Comparison of ENCODE assay signal across 15 cellular contexts in the genomic region with DNA sequence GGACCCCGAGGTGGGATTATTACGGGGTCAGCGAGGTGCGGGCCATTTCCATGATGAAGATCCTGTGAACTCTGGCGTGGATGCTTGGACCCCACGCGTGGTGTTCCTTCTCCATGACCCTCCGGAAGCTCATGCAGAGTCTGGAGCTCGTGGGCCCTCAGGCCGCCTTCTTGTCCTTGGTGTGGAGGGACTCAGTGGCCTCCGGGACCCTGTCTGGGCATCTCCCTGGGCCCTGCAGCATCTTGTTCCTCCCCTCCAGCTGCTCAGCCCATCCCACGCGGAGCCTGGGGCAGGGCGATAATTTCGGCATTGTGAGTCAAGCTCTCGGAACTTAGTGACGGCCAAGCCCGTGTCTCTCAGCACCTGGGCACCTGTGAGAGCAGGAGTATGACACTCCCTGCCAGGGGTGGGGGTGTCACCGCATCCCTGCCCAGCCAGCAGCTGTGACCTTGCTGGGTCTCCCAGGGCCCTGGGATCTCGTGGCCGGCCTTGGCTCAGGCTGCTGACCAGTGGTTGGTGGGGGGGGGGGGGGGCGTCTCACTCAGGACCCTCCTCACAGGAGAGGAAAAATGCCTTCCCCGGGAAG. TPM values are rescaled to one million over a fixed set of nuclear protein-coding genes. Genes with fewer than 3 reads are reported as not detected.
DNase-seq lines count a peak whose midpoint lies in the region; ATAC-seq, FAIRE-seq and TF ChIP-seq lines count a peak whose summit lies in the region.
"Had no signal": no experiment of that assay in that cellular context is flagged by ENCODE, and none has a peak within 500 bp of the region (broad histone marks: within the 10 kb centered on the region; RNA-seq: fewer than 3 reads in every experiment).

No MANE protein-coding gene starts in this region.

- H3K27ac ChIP-seq in 22Rv1 (peak overlapping the region; percentile 81), H9 (ENCODE audit: insufficient read length, low read depth, low read length) (no peak overlapping the region), pancreas (peak overlapping the region; percentile 85 to 93 (median 88))
- H3K27ac ChIP-seq: epithelial cell of prostate had no signal

- no peak overlapping the region for H3T11ph ChIP-seq in H9 (ENCODE audit: low read length)

- peak; percentile 45 to 60 (median 49) for ATAC-seq in pancreas

- H2AFZ ChIP-seq in H9 (ENCODE audit: low read length): no peak overlapping the region

- H3K4ac ChIP-seq in H9 (ENCODE audit: low read depth, low read length): no peak overlapping the region

- H4K91ac ChIP-seq in H9 (ENCODE audit: insufficient read length, low read depth, low read length): no peak overlapping the region

- H2BK20ac ChIP-seq in H9 (ENCODE audit: low read depth, low read length, poor library complexity, severe bottlenecking): no peak overlapping the region

- no peaks in the 10 kb centered on the region for H3K36me3 ChIP-seq in pancreas

- H3K56ac ChIP-seq in H9 (ENCODE audit: insufficient read length, low read depth, low read length): no peak overlapping the region

- no peak overlapping the region for H3K9ac ChIP-seq in H9 (ENCODE audit: extremely low read depth, insufficient read length, low read length)

- no peak overlapping the region for H2BK120ac ChIP-seq in H9 (ENCODE audit: low read depth, low read length, poor library complexity, severe bottlenecking)

- WGBS in H9 (ENCODE audit: extremely low coverage, insufficient read length, low lambda C conversion rate): no CpG with 5 or more reads among the region's 23 CpGs
- WGBS in pancreas, 2 donors: 49 to 55% methylated on average over 20 to 23 of the region's 23 CpGs

- H3K27ac Mint-ChIP-seq in H9 (no peak overlapping the region), immature natural killer cell (peak overlapping the region in 3 of 6 donors; percentile 34 to 59 (median 49))

- no peaks in the 10 kb centered on the region for H3K79me1 ChIP-seq in H9 (ENCODE audit: insufficient read depth, low read depth, low read length, poor library complexity, severe bottlenecking)

- H3K27me3 ChIP-seq in H9 (ENCODE audit: insufficient read depth, low read length) (no peaks in the 10 kb centered on the region), pancreas (no peaks in the 10 kb centered on the region)

- no peak overlapping the region for H3K4me3 ChIP-seq in epithelial cell of esophagus (ENCODE audit: low read length)
- no peak overlapping the region for H3K4me3 ChIP-seq in pancreas
- H3K4me3 ChIP-seq in foreskin fibroblast (ENCODE audit: low read depth in 1 of 2, low read length in 2 of 2): no peak overlapping the region

- no peaks in the 10 kb centered on the region for H3K79me2 ChIP-seq in H9 (ENCODE audit: insufficient read depth, low read length)

- H3K14ac ChIP-seq in H9 (ENCODE audit: insufficient read depth, low read length): no peak overlapping the region; the same call in 1 of the 2 replicates

- H3K9me3 ChIP-seq in H9 (ENCODE audit: control insufficient read depth, low read depth, low read length) (no peaks in the 10 kb centered on the region), pancreas (no peaks in the 10 kb centered on the region)

- H2BK5ac ChIP-seq in H9 (ENCODE audit: insufficient read length, low read length): no peak overlapping the region

- no peak overlapping the region for H2BK15ac ChIP-seq in H9 (ENCODE audit: low read depth, low read length)

- peaks cover 3 to 5% of the 10 kb centered on the region in 2 experiments for H3K9me3 Mint-ChIP-seq in H9
- peaks cover 2 to 15% (median 7%) of the 10 kb centered on the region in 6 donors for H3K9me3 Mint-ChIP-seq in immature natural killer cell

- no peaks in the 10 kb centered on the region; the same call in 1 of the 2 replicates for H3K4me1 ChIP-seq in H9 (ENCODE audit: insufficient read depth, low read length)
- H3K4me1 ChIP-seq in pancreas: peaks cover 66 to 72% (median 66%) of the 10 kb centered on the region in 3 donors

- no peaks in the 10 kb centered on the region for H4K20me1 ChIP-seq in H9 (ENCODE audit: control insufficient read depth, insufficient read depth, insufficient read length)

- H3K4me2 ChIP-seq in H9 (ENCODE audit: insufficient read depth, insufficient read length, low read length): no peak overlapping the region

- no peak for FAIRE-seq in pancreas (lab: Jason Lieb, UNC)

- H3K27me3 Mint-ChIP-seq in H9 (ENCODE audit: low read depth) (no peaks in the 10 kb centered on the region; the same call in 1 of the 2 replicates), immature natural killer cell (ENCODE audit: low read depth in 3 of 3) (peaks cover 27 to 44% (median 27%) of the 10 kb centered on the region in 3 donors)

- H3K18ac ChIP-seq in H9 (ENCODE audit: insufficient read length, low read depth, low read length): no peak overlapping the region

- H3K23ac ChIP-seq in H9 (ENCODE audit: insufficient read length, low read depth, low read length): no peak overlapping the region

- H3K4me1 Mint-ChIP-seq in H9 (peaks cover 21 to 33% of the 10 kb centered on the region in 2 experiments), immature natural killer cell (peaks cover 1 to 9% of the 10 kb centered on the region in 2 donors)

- intact Hi-C loops in pancreas (cut with DNase I): no loop called here

- H3K4me3 Mint-ChIP-seq in H9: no peak overlapping the region; a peak in 1 of 5 replicates
- H3K4me3 Mint-ChIP-seq in immature natural killer cell: no peak overlapping the region

- peaks cover 1 to 8% (median 7%) of the 10 kb centered on the region in 3 experiments; a peak in 6 of 7 replicates for H3K36me3 Mint-ChIP-seq in H9 (ENCODE audit: insufficient read depth in 1 of 3, low read depth in 3 of 3)
- peaks cover 0 to 3% (median 2%) of the 10 kb centered on the region in 3 donors for H3K36me3 Mint-ChIP-seq in immature natural killer cell

- no peak overlapping the region for H2AK5ac ChIP-seq in H9 (ENCODE audit: insufficient read length, low read length)

- H4K5ac ChIP-seq in H9 (ENCODE audit: insufficient read length, low read depth, low read length): no peak overlapping the region

- H4K8ac ChIP-seq in H9 (replicated peaks; ENCODE audit: insufficient read length, low read depth, low read length): no peak overlapping the region

- TF ChIP-seq CTCF in 22Rv1 (IDR thresholded peaks at IDR 0.05) (no peak), H9 (conservative IDR thresholded peaks at IDR 0.05) (no peak), epithelial cell of esophagus (IDR thresholded peaks at IDR 0.05; ENCODE audit: insufficient read depth, low read depth, low read length, missing control alignments) (no peak), pancreas (IDR thresholded peaks at IDR 0.05) (no peak), foreskin fibroblast (IDR thresholded peaks at IDR 0.05; ENCODE audit: low read depth, low read length) (no peak)

- peaks cover 4% of the 10 kb centered on the region for H3K23me2 ChIP-seq in H9 (ENCODE audit: insufficient read length, low read depth, low read length, poor library complexity, severe bottlenecking)

- DNase-seq in H9 (peak; percentile 29), epithelial cell of esophagus (ENCODE audit: low read depth) (peak; percentile 70), pancreas (peak; percentile 81 to 93 (median 88)), cortex of kidney (lab: John Stamatoyannopoulos, UW) (no peak), NCI-H345 (lab: John Stamatoyannopoulos, UW) (no peak), foreskin fibroblast (no peak), immature natural killer cell (no peak)
- DNase-seq: NCI-H187; NCI-H524; OCI-M1; stimulated activated CD4-positive, alpha-beta T cell treated with anti-CD3 and anti-CD28 coated beads, Interleukin-2, amount 100 ng/mL, for 24 hours had no signal

- H2BK12ac ChIP-seq in H9 (ENCODE audit: insufficient read length, low read depth, low read length): no peak overlapping the region

RNA-seq across cellular contexts. Expression of gene RTP5, which starts 24.6 kb away (rescaled TPM):
- total RNA-seq in H9 (2021): not detected in 2 replicates
- not detected for total RNA-seq in pancreas
- under 1 TPM; 0.02 to 0.19 TPM for polyA plus RNA-seq in pancreas
- not detected for polyA plus RNA-seq in immature natural killer cell
- total RNA-seq: HT1080, kidney epithelial cell had no signal

RNA-seq across cellular contexts. Expression of gene PDCD1, which starts 35.5 kb away (rescaled TPM):
- total RNA-seq in H9 (2021) (1.4 and 1.6 TPM in 2 replicates), pancreas (under 1 TPM in 5 of 6 donors, not detected in 1; 0.14 to 0.63 (median 0.29) TPM)
- polyA plus RNA-seq in pancreas (under 1 TPM; 0.09 to 0.23 TPM), immature natural killer cell (1 to 10 TPM in 1 of 3 donors, not detected in 2; 3.3 TPM)
- total RNA-seq: HT1080 had no signal

Comparison
In these comparisons a context has a peak if more than half of its experiments do, and no peak if none do; other contexts are left out.
1. DNase-seq: peak in H9 (single experiment), epithelial cell of esophagus (single experiment) and pancreas (6 of 6); none in cortex of kidney (single experiment), NCI-H345 (single experiment), foreskin fibroblast (0 of 2) and immature natural killer cell (0 of 3).